Comparison of ENCODE assay signal across 6 cellular contexts in the genomic region with DNA sequence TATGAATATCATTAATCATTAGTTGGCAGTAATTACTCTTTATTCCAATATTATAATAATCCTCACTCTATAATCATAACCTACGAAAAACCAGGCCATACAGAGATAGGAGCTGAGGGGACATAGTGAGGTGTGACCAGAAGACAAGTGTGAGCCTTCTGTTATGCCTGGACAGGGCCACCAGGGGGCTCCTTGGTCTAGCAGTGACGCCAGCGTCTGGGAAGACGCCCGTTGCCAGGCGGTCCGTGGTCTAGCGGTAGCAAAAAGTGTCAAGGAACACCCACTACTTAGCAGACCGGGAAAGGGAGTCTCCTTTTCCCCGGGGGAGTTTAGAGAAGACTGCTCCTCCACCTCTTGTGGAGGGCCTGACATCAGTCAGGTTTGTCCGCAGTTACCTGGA. TPM values are rescaled to one million over a fixed set of nuclear protein-coding genes. Genes with fewer than 3 reads are reported as not detected.
DNase-seq lines count a peak whose midpoint lies in the region; TF ChIP-seq lines count a peak whose summit lies in the region.
"Not testable (repeated sequence)": the region's sequence is repeated elsewhere in the genome, so short reads cannot be mapped to it uniquely, and the experiment has no call there.

No MANE protein-coding gene starts in this region.

- H3K9me3 Mint-ChIP-seq in neural progenitor cell: peaks cover 66% of the 10 kb centered on the region

- not testable (repeated sequence) for H3K79me2 ChIP-seq in neural progenitor cell (ENCODE audit: low read depth)

- not testable (repeated sequence) for H4K20me1 ChIP-seq in neural progenitor cell (ENCODE audit: low read depth)

- H3K4me1 ChIP-seq in neural progenitor cell: not testable (repeated sequence)

- H2AFZ ChIP-seq in neural progenitor cell (replicated peaks): not testable (repeated sequence)

- H3K27me3 ChIP-seq in WERI-Rb-1 (ENCODE audit: insufficient read depth, low read depth, severe bottlenecking): not testable (repeated sequence)
- peaks cover 21% of the 10 kb centered on the region for H3K27me3 ChIP-seq in neural progenitor cell

- not testable (repeated sequence) for H3K4me1 Mint-ChIP-seq in neural progenitor cell

- TF ChIP-seq CTCF in AG10803 (conservative IDR thresholded peaks at IDR 0.05; ENCODE audit: low read length): 0 out of 2 replicates have a peak, but pooled peaks have one; percentile 5
- TF ChIP-seq CTCF in GM12875 (IDR thresholded peaks at IDR 0.05; ENCODE audit: borderline replicate concordance, insufficient read depth, low read depth, low read length): peak; percentile 14; the same call in 1 of the 2 replicates
- peak; percentile 55 for TF ChIP-seq CTCF in WERI-Rb-1 (IDR thresholded peaks at IDR 0.05; ENCODE audit: low read depth, low read length)
- TF ChIP-seq CTCF in epithelial cell of esophagus (IDR thresholded peaks at IDR 0.05; ENCODE audit: insufficient read depth, low read depth, low read length, missing control alignments): peak; percentile 22
- peak; percentile 33 for TF ChIP-seq CTCF in neural progenitor cell (IDR thresholded peaks at IDR 0.05)

- H3K4me2 ChIP-seq in neural progenitor cell: not testable (repeated sequence)

- peaks cover 26% of the 10 kb centered on the region for H3K36me3 Mint-ChIP-seq in neural progenitor cell

- H3K4me3 ChIP-seq in AG10803 (ENCODE audit: low read length); GM12875 (ENCODE audit: low read depth, low read length); WERI-Rb-1 (ENCODE audit: low read depth, low read length); epithelial cell of esophagus (ENCODE audit: low read length); neural progenitor cell: not testable (repeated sequence)

- not testable (repeated sequence) for H3K27ac Mint-ChIP-seq in neural progenitor cell

- H3K27ac ChIP-seq in WERI-Rb-1, neural progenitor cell: not testable (repeated sequence)

- not testable (repeated sequence) for H3K9me3 ChIP-seq in WERI-Rb-1 (ENCODE audit: severe bottlenecking); neural progenitor cell (ENCODE audit: low read depth)

- not testable (repeated sequence) for H3K9ac ChIP-seq in neural progenitor cell

- not testable (repeated sequence) for H3F3A ChIP-seq in neural progenitor cell (ENCODE audit: low read depth)

- not testable (repeated sequence) for H3K36me3 ChIP-seq in WERI-Rb-1, neural progenitor cell

- not testable (repeated sequence) for H3K27me3 Mint-ChIP-seq in neural progenitor cell (ENCODE audit: insufficient read depth, low read depth)

- H3K4me3 Mint-ChIP-seq in neural progenitor cell: not testable (repeated sequence)

- DNase-seq in AG10803 (ENCODE audit: low read depth); epithelial cell of esophagus (ENCODE audit: low read depth); neural progenitor cell (ENCODE audit: low spot score): not testable (repeated sequence)
- peak; percentile 44 for DNase-seq in NCI-H82 (lab: John Stamatoyannopoulos, UW)
- peak; percentile 42 for DNase-seq in WERI-Rb-1

RNA-seq across cellular contexts. Expression of gene ZNF441, which starts 4.7 kb away (rescaled TPM):
- total RNA-seq in neural progenitor cell (ENCODE audit: low replicate concordance): 6.5 and 7.3 TPM in 2 replicates

RNA-seq across cellular contexts. Expression of gene ZNF491, which starts 26.8 kb away (rescaled TPM):
- 5.5 and 6.0 TPM in 2 replicates for total RNA-seq in neural progenitor cell (ENCODE audit: low replicate concordance)

RNA-seq across cellular contexts. Expression of gene ZNF823, which starts 32.8 kb away (rescaled TPM):
- total RNA-seq in neural progenitor cell (ENCODE audit: low replicate concordance): 9.2 and 12.3 TPM in 2 replicates

RNA-seq across cellular contexts. Expression of gene ZNF440, which starts 42.6 kb away (rescaled TPM):
- total RNA-seq in neural progenitor cell (ENCODE audit: low replicate concordance): 19.5 and 25.8 TPM in 2 replicates

Comparison
In these comparisons a context has a peak if more than half of its experiments do, and no peak if none do; other contexts are left out.
1. CTCF ChIP-seq: peak in every context shown above with its lines; median percentile 55 in WERI-Rb-1; 33 in neural progenitor cell; 22 in epithelial cell of esophagus; 14 in GM12875; 5 in AG10803.